In genomic region chr11:64754124-64754918, GRCh38 we compare ENCODE assay signal across 1 cellular context.
TF ChIP-seq lines count a peak whose summit lies in the region.

No MANE protein-coding gene starts in this region.

TF ChIP-seq in K562, 482 proteins besides CTCF, POLR2A, EP300 and RAD21 (continued from another document):
- no peak for TF ChIP-seq RERE (CRISPR knock-in tag; IDR thresholded peaks at IDR 0.05; ENCODE audit: borderline replicate concordance)
- peak; percentile 86 for TF ChIP-seq GATA2 (CRISPR knock-in tag; IDR thresholded peaks at IDR 0.05)
- peak; percentile 67 for TF ChIP-seq DPF2 (IDR thresholded peaks at IDR 0.05)
- TF ChIP-seq ATF7 (IDR thresholded peaks at IDR 0.05) = 0 out of 2 replicates have a peak, but pooled peaks have one; percentile 13
- peak; percentile 46; the same call in 1 of the 2 replicates for TF ChIP-seq FOSL1 (tag; conservative IDR thresholded peaks at IDR 0.05)
- TF ChIP-seq HDAC1 (IDR thresholded peaks at IDR 0.05) = 0 out of 4 replicates have a peak, but pooled peaks of 1 of the 2 experiments have one; percentile 59
- TF ChIP-seq CXXC5 (CRISPR knock-in tag; IDR thresholded peaks at IDR 0.05) = peak; percentile 74
- peak; percentile 46; the same call in 1 of the 2 replicates for TF ChIP-seq PHF8 (IDR thresholded peaks at IDR 0.05; ENCODE audit: borderline replicate concordance, low read length)
- peak; percentile 56 for TF ChIP-seq ARID1B (IDR thresholded peaks at IDR 0.05)
- TF ChIP-seq BHLHE40 (IDR thresholded peaks at IDR 0.05; ENCODE audit: low read length) = peak; percentile 93
- 0 out of 2 replicates have a peak, but pooled peaks have one; percentile 30 for TF ChIP-seq ZNF263 (CRISPR knock-in tag; IDR thresholded peaks at IDR 0.05; ENCODE audit: borderline replicate concordance)
- TF ChIP-seq ZFP91 (CRISPR knock-in tag; IDR thresholded peaks at IDR 0.05) = peak; percentile 19; the same call in 1 of the 2 replicates
- peak; percentile 63 to 67 for TF ChIP-seq NRF1 (conservative IDR thresholded peaks at IDR 0.05 in 1 of 2, IDR thresholded peaks at IDR 0.05 in 1 of 2)
- TF ChIP-seq BCL6 (CRISPR knock-in tag; IDR thresholded peaks at IDR 0.05) = no peak
- peak; percentile 17; the same call in 1 of the 2 replicates for TF ChIP-seq JUND (IDR thresholded peaks at IDR 0.05; ENCODE audit: borderline replicate concordance, low read depth, low read length)
- TF ChIP-seq JUND (tag; IDR thresholded peaks at IDR 0.05; ENCODE audit: borderline replicate concordance, low read depth, low read length) = peak; percentile 33; the same call in 2 of the 3 replicates
- no peak for TF ChIP-seq ZBTB1 (CRISPR knock-in tag; IDR thresholded peaks at IDR 0.05; ENCODE audit: borderline replicate concordance, low read depth)
- TF ChIP-seq MYC (IDR thresholded peaks at IDR 0.05; ENCODE audit: low read depth, low read length) = peak; percentile 61; the same call in 1 of the 2 replicates
- no peak for TF ChIP-seq MYC (CRISPR knock-in tag; IDR thresholded peaks at IDR 0.05; ENCODE audit: borderline replicate concordance, low read depth)
- TF ChIP-seq MEF2D (tag; conservative IDR thresholded peaks at IDR 0.05; ENCODE audit: low read depth) = 0 out of 2 replicates have a peak, but pooled peaks have one; percentile 46
- TF ChIP-seq L3MBTL2 (IDR thresholded peaks at IDR 0.05) = peak; percentile 97
- no peak for TF ChIP-seq TCF7 (IDR thresholded peaks at IDR 0.05; ENCODE audit: borderline replicate concordance)
- TF ChIP-seq ZBTB7A (IDR thresholded peaks at IDR 0.05; ENCODE audit: borderline replicate concordance, control insufficient read depth, low read depth, low read length) = peak; percentile 36; the same call in 1 of the 2 replicates
- peak; percentile 52 for TF ChIP-seq SMAD4 (CRISPR knock-in tag; conservative IDR thresholded peaks at IDR 0.05)
- TF ChIP-seq KDM5B (IDR thresholded peaks at IDR 0.05; ENCODE audit: insufficient replicate concordance, low read depth, low read length) = peak; percentile 57
- peak in 1 of 2 experiments; percentile 72 for TF ChIP-seq E2F6 (IDR thresholded peaks at IDR 0.05; ENCODE audit: borderline replicate concordance in 1 of 2, extremely low read depth in 1 of 2, insufficient read depth in 1 of 2, insufficient read length in 1 of 2, low read depth in 1 of 2, low read length in 1 of 2, poor library complexity in 1 of 2, severe bottlenecking in 1 of 2)
- peak; percentile 44; the same call in 1 of the 2 replicates for TF ChIP-seq SMARCA4 (IDR thresholded peaks at IDR 0.05)
- TF ChIP-seq ZNF134 (CRISPR knock-in tag; conservative IDR thresholded peaks at IDR 0.05) = no peak
- no peak for TF ChIP-seq NR4A1 (CRISPR knock-in tag; IDR thresholded peaks at IDR 0.05)
- TF ChIP-seq NR4A1 (tag; IDR thresholded peaks at IDR 0.05) = peak; percentile 73; the same call in 1 of the 2 replicates
- peak; percentile 75 for TF ChIP-seq MAX (CRISPR knock-in tag; IDR thresholded peaks at IDR 0.05)
- TF ChIP-seq NR2C1 (IDR thresholded peaks at IDR 0.05) = no peak
- 0 out of 2 replicates have a peak, but pooled peaks have one; percentile 27 for TF ChIP-seq NR2C1 (tag; IDR thresholded peaks at IDR 0.05)
- TF ChIP-seq KDM1A (IDR thresholded peaks at IDR 0.05) = 0 out of 4 replicates have a peak, but pooled peaks of 1 of the 2 experiments have one; percentile 12
- peak; percentile 73 for TF ChIP-seq HES1 (IDR thresholded peaks at IDR 0.05; ENCODE audit: low read depth)
- no peak for TF ChIP-seq THRA (IDR thresholded peaks at IDR 0.05)
- TF ChIP-seq ZSCAN29 (IDR thresholded peaks at IDR 0.05) = no peak
- TF ChIP-seq RCOR1 (IDR thresholded peaks at IDR 0.05; ENCODE audit: borderline replicate concordance in 1 of 2, low read depth in 2 of 2, low read length in 2 of 2) = peak in 1 of 2 experiments; percentile 46; a peak in 1 of 4 replicates
- peak; percentile 92 for TF ChIP-seq ZFX (CRISPR knock-in tag; IDR thresholded peaks at IDR 0.05)
- TF ChIP-seq ZNF384 (IDR thresholded peaks at IDR 0.05; ENCODE audit: low read depth, low read length) = no peak
- TF ChIP-seq ZC3H4 (CRISPR knock-in tag; IDR thresholded peaks at IDR 0.05; ENCODE audit: borderline replicate concordance) = 0 out of 2 replicates have a peak, but pooled peaks have one; percentile 9
TF ChIP-seq in K562: peak in this region for 49.
